8 cellular contexts compared by ENCODE assay signal in genomic region chr3:38738630-38739395, GRCh38.
DNase-seq lines count a peak whose midpoint lies in the region; ATAC-seq and TF ChIP-seq lines count a peak whose summit lies in the region.

No MANE protein-coding gene starts in this region.

- H3K36me3 Mint-ChIP-seq in naive thymus-derived CD4-positive, alpha-beta T cell: no peaks in the 10 kb centered on the region

- peak; percentile 84 for TF ChIP-seq CTCF in OCI-LY7 (conservative IDR thresholded peaks at IDR 0.05; ENCODE audit: low read length)

- H3K4me3 Mint-ChIP-seq in naive thymus-derived CD4-positive, alpha-beta T cell: no peak overlapping the region

- H3K4me2 ChIP-seq in OCI-LY7 (ENCODE audit: low read length): no peak overlapping the region

- POLR2A ChIA-PET in OCI-LY7 (lab: Charles Lee): no interaction called here
- POLR2A ChIA-PET in naive thymus-derived CD4-positive, alpha-beta T cell (lab: Charles Lee): no interaction called here

- TF ChIP-seq POLR2A in erythroblast (IDR thresholded peaks at IDR 0.05; ENCODE audit: low read length): no peak

- H3K4me3 ChIP-seq in OCI-LY7 (ENCODE audit: low read depth, low read length, poor library complexity, severe bottlenecking): no peak overlapping the region
- H3K4me3 ChIP-seq in naive thymus-derived CD4-positive, alpha-beta T cell (ENCODE audit: low read length): no peak overlapping the region

- no peaks in the 10 kb centered on the region for H3K79me2 ChIP-seq in OCI-LY7 (ENCODE audit: insufficient read depth, low read depth, low read length)

- H3K4me1 Mint-ChIP-seq in naive thymus-derived CD4-positive, alpha-beta T cell: peaks cover 0 to 4% (median 0%) of the 10 kb centered on the region in 7 donors

- peaks cover 0 to 4% of the 10 kb centered on the region in 2 donors for H3K27me3 ChIP-seq in naive thymus-derived CD4-positive, alpha-beta T cell (ENCODE audit: control insufficient read depth in 2 of 2, insufficient read depth in 2 of 2, low read length in 2 of 2)

- peaks cover 0 to 5% (median 0%) of the 10 kb centered on the region in 11 donors for H3K9me3 Mint-ChIP-seq in naive thymus-derived CD4-positive, alpha-beta T cell

- H2AFZ ChIP-seq in OCI-LY7 (ENCODE audit: low read length): no peak overlapping the region

- H3K4me1 ChIP-seq in OCI-LY7 (ENCODE audit: insufficient read depth, low read length, poor library complexity, severe bottlenecking): no peaks in the 10 kb centered on the region
- no peaks in the 10 kb centered on the region for H3K4me1 ChIP-seq in naive thymus-derived CD4-positive, alpha-beta T cell (ENCODE audit: control insufficient read depth in 2 of 2, insufficient read depth in 2 of 2, low read length in 2 of 2)

- H3K27ac ChIP-seq in OCI-LY7 (ENCODE audit: low read depth, low read length, poor library complexity, severe bottlenecking): no peak overlapping the region
- H3K27ac ChIP-seq in naive thymus-derived CD4-positive, alpha-beta T cell (ENCODE audit: low read depth, low read length): no peak overlapping the region

- H4K20me1 ChIP-seq in OCI-LY7 (ENCODE audit: insufficient read depth, low read length): no peaks in the 10 kb centered on the region

- ATAC-seq in GM19035 (IDR thresholded peaks at IDR 0.05; ENCODE audit: unreplicated experiment): no peak
- no peak for ATAC-seq in naive thymus-derived CD4-positive, alpha-beta T cell

- H3K27me3 Mint-ChIP-seq in naive thymus-derived CD4-positive, alpha-beta T cell: peaks cover 11 to 40% (median 24%) of the 10 kb centered on the region in 5 donors

- no peaks in the 10 kb centered on the region for H3K36me3 ChIP-seq in OCI-LY7 (ENCODE audit: insufficient read depth, low read length)
- no peaks in the 10 kb centered on the region for H3K36me3 ChIP-seq in naive thymus-derived CD4-positive, alpha-beta T cell (ENCODE audit: control insufficient read depth in 2 of 3, insufficient read depth in 3 of 3, low read length in 3 of 3)

- no TSS peak for BruUV-seq in OCI-LY7 (replicated peaks; lab: Mats Ljungman, UMichigan)

- no peaks in the 10 kb centered on the region for H3K9me3 ChIP-seq in OCI-LY7 (ENCODE audit: low read length)
- no peaks in the 10 kb centered on the region for H3K9me3 ChIP-seq in naive thymus-derived CD4-positive, alpha-beta T cell (ENCODE audit: control insufficient read depth in 2 of 3, low read length in 3 of 3)

- DNase-seq in COLO829 (ENCODE audit: low spot score) (peak; percentile 76), GM19238 (ENCODE audit: insufficient read length, low spot score) (peak; percentile 15), OCI-LY7 (ENCODE audit: low spot score) (peak; percentile 39), erythroblast (lab: John Stamatoyannopoulos, UW) (peak; percentile 42 to 61), T-helper 9 cell (no peak)
- DNase-seq in stimulated activated CD4-positive, alpha-beta T cell treated with anti-CD3 and anti-CD28 coated beads, Interleukin-2, amount 100 ng/mL, for 48 hours: peak; percentile 33
- DNase-seq in naive thymus-derived CD4-positive, alpha-beta T cell: no peak

- no peak overlapping the region for H3K27ac Mint-ChIP-seq in naive thymus-derived CD4-positive, alpha-beta T cell

- H3K9me2 ChIP-seq in OCI-LY7 (ENCODE audit: insufficient read depth, low read length): no peaks in the 10 kb centered on the region

- CTCF ChIA-PET in OCI-LY7 (lab: Charles Lee; ENCODE audit: unreplicated experiment): no interaction called here
- CTCF ChIA-PET in naive thymus-derived CD4-positive, alpha-beta T cell (lab: Charles Lee): interaction anchor here (0.7 kb wide), 1 partner anchor 9 kb away, joined by 3 read pairs; no protein-coding TSS in a partner anchor

- intact Hi-C loops in OCI-LY7 (cut with micrococcal nuclease; ENCODE audit: unreplicated experiment): no loop called here
- intact Hi-C loops in naive thymus-derived CD4-positive, alpha-beta T cell (cut with micrococcal nuclease): no loop called here

Comparison
In these comparisons a context has a peak if more than half of its experiments do, and no peak if none do; other contexts are left out.
1. DNase-seq: peak in COLO829 (single experiment), GM19238 (single experiment), OCI-LY7 (single experiment), erythroblast (2 of 2) and stimulated activated CD4-positive, alpha-beta T cell treated with anti-CD3 and anti-CD28 coated beads, Interleukin-2, amount 100 ng/mL, for 48 hours (2 of 2); none in T-helper 9 cell (single experiment) and naive thymus-derived CD4-positive, alpha-beta T cell (0 of 9).